ENCODE assay signal across 8 cellular contexts in genomic region chr3:12875857-12876451, GRCh38. TPM values are rescaled to one million over a fixed set of nuclear protein-coding genes. Genes with fewer than 3 reads are reported as not detected.
DNase-seq lines count a peak whose midpoint lies in the region; ATAC-seq lines count a peak whose summit lies in the region.

No MANE protein-coding gene starts in this region.

- ATAC-seq in left ventricle myocardium superior (peak; percentile 84), GM18858 (IDR thresholded peaks at IDR 0.05; ENCODE audit: unreplicated experiment) (no peak), GM21786 (IDR thresholded peaks at IDR 0.05; ENCODE audit: unreplicated experiment) (no peak)

- intact Hi-C loops in left ventricle myocardium superior (cut with micrococcal nuclease): no loop called here

- DNase-seq in stimulated activated CD4-positive, alpha-beta T cell treated with anti-CD3 and anti-CD28 coated beads, Interleukin-4, amount 100 ng/mL, for 1 hour: peak; percentile 29
- DNase-seq in stimulated activated CD4-positive, alpha-beta T cell treated with anti-CD3 and anti-CD28 coated beads, Interleukin-4, amount 100 ng/mL, for 24 hours: no peak
- peak; percentile 51 for DNase-seq in activated T-cell treated with anti-CD3 and anti-CD28 coated beads, Interleukin-2, amount 50 U/mL, for 24 hours
- DNase-seq in left ventricle myocardium superior: peak; percentile 76
- peak; percentile 8 to 9 for DNase-seq in stimulated activated CD8-positive, alpha-beta memory T cell treated with anti-CD3 and anti-CD28 coated beads, Interleukin-2, amount 100 ng/mL, for 48 hours (ENCODE audit: low read depth in 2 of 2)
- no peak for DNase-seq in T-helper 1 cell

- no peak overlapping the region for H3K4me3 Mint-ChIP-seq in activated T-cell treated with anti-CD3 and anti-CD28 coated beads, Interleukin-2, amount 50 U/mL, for 24 hours

- no peak overlapping the region for H3K27ac Mint-ChIP-seq in activated T-cell treated with anti-CD3 and anti-CD28 coated beads, Interleukin-2, amount 50 U/mL, for 24 hours

- peaks cover 4% of the 10 kb centered on the region for H3K4me1 Mint-ChIP-seq in activated T-cell treated with anti-CD3 and anti-CD28 coated beads, Interleukin-2, amount 50 U/mL, for 24 hours (ENCODE audit: low read depth)

- H3K9me3 Mint-ChIP-seq in activated T-cell treated with anti-CD3 and anti-CD28 coated beads, Interleukin-2, amount 50 U/mL, for 24 hours: no peaks in the 10 kb centered on the region

- no peaks in the 10 kb centered on the region for H3K36me3 Mint-ChIP-seq in activated T-cell treated with anti-CD3 and anti-CD28 coated beads, Interleukin-2, amount 50 U/mL, for 24 hours (ENCODE audit: low read depth)

- peaks cover 8% of the 10 kb centered on the region for H3K27me3 Mint-ChIP-seq in activated T-cell treated with anti-CD3 and anti-CD28 coated beads, Interleukin-2, amount 50 U/mL, for 24 hours

RNA-seq across cellular contexts. Expression of gene RPL32, which starts 34.6 kb away (rescaled TPM):
- total RNA-seq in left ventricle myocardium superior: 931 TPM

Comparison
In these comparisons a context has a peak if more than half of its experiments do, and no peak if none do; other contexts are left out.
1. DNase-seq: peak in stimulated activated CD4-positive, alpha-beta T cell treated with anti-CD3 and anti-CD28 coated beads, Interleukin-4, amount 100 ng/mL, for 1 hour (single experiment), activated T-cell treated with anti-CD3 and anti-CD28 coated beads, Interleukin-2, amount 50 U/mL, for 24 hours (single experiment), left ventricle myocardium superior (single experiment) and stimulated activated CD8-positive, alpha-beta memory T cell treated with anti-CD3 and anti-CD28 coated beads, Interleukin-2, amount 100 ng/mL, for 48 hours (2 of 2); none in stimulated activated CD4-positive, alpha-beta T cell treated with anti-CD3 and anti-CD28 coated beads, Interleukin-4, amount 100 ng/mL, for 24 hours (single experiment) and T-helper 1 cell (0 of 5).